8 cellular contexts compared by ENCODE assay signal in the genomic region with DNA sequence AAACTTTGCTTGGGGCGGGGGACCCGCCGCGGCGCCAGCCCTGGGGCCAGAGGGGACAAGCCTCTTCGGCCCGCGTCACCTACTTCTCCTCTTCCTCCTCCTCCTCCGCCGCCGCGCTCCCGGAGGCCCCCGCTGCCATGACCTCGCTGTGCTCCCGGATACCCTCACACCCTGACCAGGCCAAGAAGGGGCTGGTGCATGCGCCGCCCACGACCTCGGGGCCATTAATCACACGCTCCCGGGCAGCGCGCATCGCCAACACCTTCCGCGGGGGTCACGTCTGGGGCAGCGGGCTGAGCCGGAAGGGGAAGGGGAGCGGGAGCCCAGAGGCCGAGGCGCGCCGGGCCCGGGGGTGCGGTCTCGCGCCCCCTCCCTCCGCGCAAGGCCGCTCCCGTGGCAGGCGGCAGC. TPM values are rescaled to one million over a fixed set of nuclear protein-coding genes. Genes with fewer than 3 reads are reported as not detected.
A peak's percentile ranks its signal among the peaks of the same experiment; 100 is the strongest.
DNase-seq lines count a peak whose midpoint lies in the region; ATAC-seq, FAIRE-seq and TF ChIP-seq lines count a peak whose summit lies in the region.

No MANE protein-coding gene starts in this region.

- H3K27me3 Mint-ChIP-seq in activated naive CD4-positive, alpha-beta T cell treated with anti-CD3 and anti-CD28 coated beads, Interleukin-2, amount 10 ng/mL, durations not matched to agents 7 days and 5 days, result peaks cover 60% of the 10 kb centered on the region

- H3K36me3 ChIP-seq in iPS-15b (ENCODE audit: control insufficient read depth, insufficient read depth, low read length) (no peaks in the 10 kb centered on the region), spleen (no peaks in the 10 kb centered on the region)

- H3K4me2 ChIP-seq in A549, result peak overlapping the region; percentile 95

- H3K27ac ChIP-seq in A549 (peak overlapping the region; percentile 45 to 82; a peak in 5 of 6 replicates), spleen (peak overlapping the region in 7 of 8 donors; percentile 10 to 82 (median 67))

- H3K27me3 ChIP-seq in iPS-15b (ENCODE audit: control insufficient read depth, insufficient read depth, low read length), result peaks cover 35% of the 10 kb centered on the region
- H3K27me3 ChIP-seq in spleen (replicated peaks in 1 of 7), result peaks cover 0 to 86% (median 52%) of the 10 kb centered on the region in 7 donors

- WGBS in A549 (ENCODE audit: missing lambda C conversion rate), result 4% methylated on average over 18 of the region's 44 CpGs
- 1 to 3% (median 1%) methylated on average over 15 to 44 of the region's 44 CpGs for WGBS in spleen, 5 donors

- no peak for TF ChIP-seq CTCF in A549 (IDR thresholded peaks at IDR 0.05)
- TF ChIP-seq CTCF in spleen (IDR thresholded peaks at IDR 0.05 in 8 of 11, conservative IDR thresholded peaks at IDR 0.05 in 3 of 11), result no peak

- TF ChIP-seq EP300 in A549 (IDR thresholded peaks at IDR 0.05), result no peak

- TF ChIP-seq POLR2A in A549 (IDR thresholded peaks at IDR 0.05; ENCODE audit: low read length) (no peak), spleen (IDR thresholded peaks at IDR 0.05) (no peak)

- ATAC-seq in A549 (peak; percentile 54 to 64), GM18867 (IDR thresholded peaks at IDR 0.05; ENCODE audit: unreplicated experiment) (peak; percentile 41), HG03108 (IDR thresholded peaks at IDR 0.05; ENCODE audit: unreplicated experiment) (peak; percentile 29)

- no peak for FAIRE-seq in A549 (lab: Jason Lieb, UNC)

- H3K9ac ChIP-seq in iPS-15b (ENCODE audit: low read depth, low read length), result peak overlapping the region; percentile 27

- CTCF ChIA-PET in A549 (lab: Yijun Ruan, JAX), result no interaction called here
- CTCF ChIA-PET in activated naive CD4-positive, alpha-beta T cell treated with anti-CD3 and anti-CD28 coated beads, Interleukin-2, amount 10 ng/mL, durations not matched to agents 7 days and 5 days (lab: Charles Lee), result no interaction called here

- H3K4me3 ChIP-seq in A549 (peak overlapping the region; percentile 68), iPS-15b (ENCODE audit: low read depth, low read length) (peak overlapping the region; percentile 76), spleen (peak overlapping the region; percentile 38 to 79 (median 58))

- H3K27ac Mint-ChIP-seq in activated naive CD4-positive, alpha-beta T cell treated with anti-CD3 and anti-CD28 coated beads, Interleukin-2, amount 10 ng/mL, durations not matched to agents 7 days and 5 days, result no peak overlapping the region

- peaks cover 2% of the 10 kb centered on the region for H3K36me3 Mint-ChIP-seq in activated naive CD4-positive, alpha-beta T cell treated with anti-CD3 and anti-CD28 coated beads, Interleukin-2, amount 10 ng/mL, durations not matched to agents 7 days and 5 days

- POLR2A ChIA-PET in A549 (lab: Yijun Ruan, JAX), result no interaction called here

- H3K9me3 Mint-ChIP-seq in activated naive CD4-positive, alpha-beta T cell treated with anti-CD3 and anti-CD28 coated beads, Interleukin-2, amount 10 ng/mL, durations not matched to agents 7 days and 5 days, result no peaks in the 10 kb centered on the region

- DNase-seq in A549 (ENCODE audit: low read depth in 1 of 2, low spot score in 1 of 2) (no peak), spleen (peak; percentile 85), mesenteric fat pad (ENCODE audit: low spot score) (no peak), NCI-H1436 (lab: John Stamatoyannopoulos, UW) (no peak)
- DNase-seq in activated naive CD4-positive, alpha-beta T cell treated with anti-CD3 and anti-CD28 coated beads, Interleukin-2, amount 10 ng/mL, durations not matched to agents 7 days and 5 days, result no peak

- intact Hi-C loops in spleen (cut with DNase I; ENCODE audit: low total_unique reads), result loop anchor here (10.0 kb wide), 1 partner anchor 232 kb away; no protein-coding TSS in a partner anchor

- H3K4me1 ChIP-seq in A549 (peaks cover 6% of the 10 kb centered on the region; the same call in 1 of the 3 replicates), iPS-15b (ENCODE audit: control insufficient read depth, insufficient read depth, low read length) (peaks cover 9% of the 10 kb centered on the region), spleen (peaks cover 0 to 33% (median 25%) of the 10 kb centered on the region in 6 donors)

- H3K9me3 ChIP-seq in A549 (no peaks in the 10 kb centered on the region), iPS-15b (ENCODE audit: control insufficient read depth, insufficient read depth, low read length) (no peaks in the 10 kb centered on the region), spleen (no peaks in the 10 kb centered on the region)

- peaks cover 14% of the 10 kb centered on the region for H3K4me1 Mint-ChIP-seq in activated naive CD4-positive, alpha-beta T cell treated with anti-CD3 and anti-CD28 coated beads, Interleukin-2, amount 10 ng/mL, durations not matched to agents 7 days and 5 days

- TF ChIP-seq RAD21 in A549 (conservative IDR thresholded peaks at IDR 0.05 in 1 of 2, IDR thresholded peaks at IDR 0.05 in 1 of 2), result no peak

- peak overlapping the region; percentile 68 for H3K4me3 Mint-ChIP-seq in activated naive CD4-positive, alpha-beta T cell treated with anti-CD3 and anti-CD28 coated beads, Interleukin-2, amount 10 ng/mL, durations not matched to agents 7 days and 5 days

TF ChIP-seq in A549, 52 proteins besides CTCF, POLR2A, EP300 and RAD21:
- TF ChIP-seq KDM1A (IDR thresholded peaks at IDR 0.05; ENCODE audit: low read depth), result no peak
- no peak for TF ChIP-seq ZNF302 (CRISPR knock-in tag; IDR thresholded peaks at IDR 0.05)
- no peak for TF ChIP-seq ZFP36 (IDR thresholded peaks at IDR 0.05; ENCODE audit: borderline replicate concordance, partially characterized antibody)
- no peak for TF ChIP-seq JUNB (IDR thresholded peaks at IDR 0.05)
- no peak for TF ChIP-seq RCOR1 (IDR thresholded peaks at IDR 0.05; ENCODE audit: low read depth, low read length)

RNA-seq across cellular contexts. Expression of a gene that starts 0.3 kb away (rescaled TPM):
- polyA plus RNA-seq in A549 (2011; rRNA removed), result 0.05 and 0.06 TPM in 2 replicates
- 0.04 and 0.06 TPM in 2 replicates for polyA plus RNA-seq in A549 (2012; cell fraction: cytosol; rRNA removed)
- 0.07 and 0.84 TPM in 2 replicates for polyA plus RNA-seq in A549 (2012; cell fraction: nucleus; rRNA removed)
- 0.72 to 0.79 TPM (median 0.79 TPM) in 3 replicates for polyA plus RNA-seq in A549 (2017; fragmentation: RNase III; extraction: RNeasy Plus Mini Kit Qiagen cat#74134 plus additional on column Dnase treatment)
- polyA minus RNA-seq in A549 (2011; rRNA and poly(A)+ RNA removed), result 0.45 TPM in 1 of 2 replicates, not detected in the other
- total RNA-seq in spleen, result 1 to 10 TPM; 1.7 to 5.2 (median 2.6) TPM
- polyA plus RNA-seq in spleen, result 1 to 10 TPM; 2.5 to 5.7 (median 5.1) TPM
- total RNA-seq in mesenteric fat pad, result 16.7 TPM
